Comparison of ENCODE assay signal across 8 cellular contexts in genomic region chr9:108933641-108934322, GRCh38. TPM values are rescaled to one million over a fixed set of nuclear protein-coding genes. Genes with fewer than 3 reads are reported as not detected.
DNase-seq lines count a peak whose midpoint lies in the region; ATAC-seq and TF ChIP-seq lines count a peak whose summit lies in the region.

Gene ELP1 (minus strand): TSS chr9:108934124. CDS start chr9:108931146, 2,978 bp downstream.

- WGBS in lower leg skin, 2 donors: 0 to 1% methylated on average over 16 to 31 of the region's 52 CpGs

- intact Hi-C loops in dorsolateral prefrontal cortex (cut with DNase I) (loop anchor here (5.0 to 10.0 kb wide), 3 partner anchors 149 to 191 kb away; no protein-coding TSS in a partner anchor), lower leg skin (cut with DNase I; ENCODE audit: low total_unique reads) (no loop called here)

- no peaks in the 10 kb centered on the region for H3K27me3 ChIP-seq in dorsolateral prefrontal cortex

- peak within 1 kb of the TSS; percentile 76 to 97 (median 93) for H3K27ac ChIP-seq in dorsolateral prefrontal cortex

- peak within 1 kb of the TSS; percentile 76 to 100 (median 94) for H3K4me3 ChIP-seq in dorsolateral prefrontal cortex
- H3K4me3 ChIP-seq in lower leg skin (ENCODE audit: low read depth, poor library complexity, severe bottlenecking): peak within 1 kb of the TSS; percentile 89

- ATAC-seq in GM19395 (IDR thresholded peaks at IDR 0.05; ENCODE audit: unreplicated experiment): peak; percentile 87
- peak; percentile 78 for ATAC-seq in HG03565 (IDR thresholded peaks at IDR 0.05; ENCODE audit: unreplicated experiment)

- TF ChIP-seq POLR2A in lower leg skin (IDR thresholded peaks at IDR 0.05): no peak

- peak; percentile 95 for DNase-seq in CD1c-positive myeloid dendritic cell (ENCODE audit: extremely low spot score)
- peak; percentile 89 for DNase-seq in NCI-H748 treated with DMSO at 0.1 percent for 48 hours (lab: John Stamatoyannopoulos, UW)
- peak; percentile 88 to 90 for DNase-seq in activated CD4-positive, alpha-beta T cell treated with anti-CD3 and anti-CD28 coated beads, Interleukin-2, amount 50 U/mL, for 4 hours
- peak; percentile 90 to 95 (median 94) for DNase-seq in dorsolateral prefrontal cortex
- DNase-seq in lower leg skin (ENCODE audit: low spot score in 2 of 2): peak; percentile 87 to 98
- peak; percentile 89 to 90 for DNase-seq in stimulated activated CD4-positive, alpha-beta T cell treated with anti-CD3 and anti-CD28 coated beads, Interleukin-4, amount 100 ng/mL, for 48 hours (ENCODE audit: low read depth in 2 of 2)

- TF ChIP-seq CTCF in dorsolateral prefrontal cortex (IDR thresholded peaks at IDR 0.05 in 54 of 56, conservative IDR thresholded peaks at IDR 0.05 in 2 of 56; ENCODE audit: low read depth in 1 of 56, partially characterized antibody in 56 of 56) (peak in 40 of 56 donors; percentile 9 to 55 (median 36)), lower leg skin (IDR thresholded peaks at IDR 0.05) (no peak)

RNA-seq across cellular contexts. Expression of gene ELP1, which starts in this region (rescaled TPM):
- total RNA-seq in dorsolateral prefrontal cortex (10 to 100 TPM; 30.6 to 86.2 (median 48.5) TPM), lower leg skin (10 to 100 TPM in 3 of 4 donors, 1 to 10 TPM in 1; 10.0 to 27.2 (median 19.1) TPM)

Comparison
In these comparisons a context has a peak if more than half of its experiments do, and no peak if none do; other contexts are left out.
1. Peak in every context shown above with its lines: DNase-seq, ATAC-seq, H3K4me3 ChIP-seq and H3K27ac ChIP-seq.
2. CTCF ChIP-seq: peak in dorsolateral prefrontal cortex (40 of 56); none in lower leg skin (0 of 3).